Comparison of ENCODE assay signal across 8 cellular contexts in the genomic region with DNA sequence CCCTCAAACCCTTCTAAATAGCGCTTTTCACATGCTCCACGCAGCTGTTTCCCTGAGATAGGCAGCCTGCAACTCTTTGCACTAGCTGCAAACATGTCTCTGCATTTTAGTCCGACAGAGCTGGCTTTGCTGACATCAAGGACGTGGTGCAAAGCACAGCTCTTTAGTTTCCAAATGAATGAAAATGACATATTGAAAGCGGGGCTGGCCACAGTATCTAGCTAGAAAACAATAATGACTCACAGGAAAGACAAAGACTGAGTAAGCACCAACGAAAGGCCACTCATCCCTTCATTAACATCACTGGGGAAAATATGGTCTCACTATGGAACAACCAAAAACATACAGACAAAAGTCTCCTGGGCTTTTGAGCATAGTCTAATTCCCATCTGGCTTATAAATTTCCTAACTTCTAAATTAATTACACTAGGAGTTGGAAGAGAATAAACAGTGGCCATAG. TPM values are rescaled to one million over a fixed set of nuclear protein-coding genes. Genes with fewer than 3 reads are reported as not detected.
DNase-seq lines count a peak whose midpoint lies in the region; ATAC-seq and TF ChIP-seq lines count a peak whose summit lies in the region.

No MANE protein-coding gene starts in this region.

- peak overlapping the region; percentile 25 for H2AFZ ChIP-seq in fibroblast of lung (ENCODE audit: low read length)

- 71% methylated on average over 6 of the region's 6 CpGs for WGBS in suprapubic skin

- H3K9me3 ChIP-seq in fibroblast of lung (ENCODE audit: control insufficient read depth, insufficient read depth, low read depth, low read length) (no peaks in the 10 kb centered on the region), suprapubic skin (peaks cover 3% of the 10 kb centered on the region)

- peak overlapping the region; percentile 17 for H3K4me2 ChIP-seq in fibroblast of lung (ENCODE audit: extremely low read depth, insufficient read depth, low read length)

- ATAC-seq in HG02571 (IDR thresholded peaks at IDR 0.05; ENCODE audit: unreplicated experiment) = peak; percentile 80

- no peak overlapping the region for H3K4me3 ChIP-seq in fibroblast of lung (replicated peaks in 1 of 4; ENCODE audit: control extremely low read depth in 1 of 4, insufficient read depth in 1 of 4, low read depth in 3 of 4, low read length in 4 of 4)
- H3K4me3 ChIP-seq in suprapubic skin = no peak overlapping the region

- H3K36me3 ChIP-seq in fibroblast of lung (ENCODE audit: control insufficient read depth, insufficient read depth, low read length) = no peaks in the 10 kb centered on the region
- H3K36me3 ChIP-seq in suprapubic skin = no peaks in the 10 kb centered on the region

- no peak overlapping the region for H3K27ac ChIP-seq in fibroblast of lung (ENCODE audit: insufficient read depth, low read length)
- H3K27ac ChIP-seq in suprapubic skin = no peak overlapping the region

- H3K79me2 ChIP-seq in fibroblast of lung (ENCODE audit: control insufficient read depth, insufficient read depth, low read length) = no peaks in the 10 kb centered on the region

- no peaks in the 10 kb centered on the region for H4K20me1 ChIP-seq in fibroblast of lung (ENCODE audit: control insufficient read depth, extremely low read depth, insufficient read depth, low read length)

- no peak for TF ChIP-seq EP300 in suprapubic skin (IDR thresholded peaks at IDR 0.05)

- H3K27me3 ChIP-seq in fibroblast of lung (ENCODE audit: control insufficient read depth, insufficient read depth, low read length) (no peaks in the 10 kb centered on the region), suprapubic skin (no peaks in the 10 kb centered on the region)

- no peak for TF ChIP-seq CTCF in fibroblast of lung (conservative IDR thresholded peaks at IDR 0.05 in 1 of 2, IDR thresholded peaks at IDR 0.05 in 1 of 2; ENCODE audit: low read depth in 1 of 2, low read length in 2 of 2)
- no peak for TF ChIP-seq CTCF in suprapubic skin (IDR thresholded peaks at IDR 0.05)

- TF ChIP-seq POLR2A in suprapubic skin (IDR thresholded peaks at IDR 0.05) = no peak

- DNase-seq in NCI-H1694 treated with DMSO at 0.1 percent for 48 hours (lab: John Stamatoyannopoulos, UW) (peak; percentile 15), NCI-H1694 (lab: John Stamatoyannopoulos, UW) (no peak), NCI-H69 (lab: John Stamatoyannopoulos, UW) (peak; percentile 50), fibroblast of lung (ENCODE audit: low read depth in 2 of 2) (peak; percentile 56 to 71), suprapubic skin (ENCODE audit: low spot score in 2 of 2) (no peak), NCI-H526 (lab: John Stamatoyannopoulos, UW) (no peak), epidermal melanocyte (ENCODE audit: insufficient read length, low spot score) (no peak)

- H3K4me1 ChIP-seq in fibroblast of lung (ENCODE audit: control insufficient read depth, extremely low read depth, insufficient read depth, low read length) = peaks cover 3% of the 10 kb centered on the region
- H3K4me1 ChIP-seq in suprapubic skin = peaks cover 34% of the 10 kb centered on the region

- H3K9ac ChIP-seq in fibroblast of lung (ENCODE audit: insufficient read depth, low read length) = no peak overlapping the region

RNA-seq across cellular contexts. Expression of a gene that starts 15.3 kb away (rescaled TPM):
- total RNA-seq in fibroblast of lung (8.5 and 10.1 TPM in 2 replicates), suprapubic skin (10 to 100 TPM; 15.0 to 22.7 (median 20.8) TPM)
- 7.2 and 8.2 TPM in 2 replicates for polyA plus RNA-seq in fibroblast of lung
- polyA plus RNA-seq in fibroblast of lung (2012) = 3.0 and 3.3 TPM in 2 replicates
- 6.0 and 10.0 TPM in 2 replicates for polyA minus RNA-seq in fibroblast of lung (ENCODE audit: low replicate concordance)

Comparison
In these comparisons a context has a peak if more than half of its experiments do, and no peak if none do; other contexts are left out.
1. DNase-seq: peak in NCI-H1694 treated with DMSO at 0.1 percent for 48 hours (single experiment), NCI-H69 (single experiment) and fibroblast of lung (2 of 2); none in NCI-H1694 (single experiment), suprapubic skin (0 of 2), NCI-H526 (0 of 2) and epidermal melanocyte (single experiment).